Comparison of ENCODE assay signal across 9 cellular contexts in genomic region chr17:50947844-50948514, GRCh38.
DNase-seq lines count a peak whose midpoint lies in the region; ATAC-seq, FAIRE-seq and TF ChIP-seq lines count a peak whose summit lies in the region.
"Had no signal": no experiment of that assay in that cellular context is flagged by ENCODE, and none has a peak within 500 bp of the region (broad histone marks: within the 10 kb centered on the region; RNA-seq: fewer than 3 reads in every experiment).

No MANE protein-coding gene starts in this region.

- peak overlapping the region; percentile 23 for H3K4me3 Mint-ChIP-seq in Calu3 (ENCODE audit: low read depth, unreplicated experiment)
- no peak overlapping the region for H3K4me3 Mint-ChIP-seq in osteocyte (ENCODE audit: unreplicated experiment)

- H3K36me3 ChIP-seq in endothelial cell of umbilical vein (ENCODE audit: control insufficient read depth in 2 of 2, extremely low read depth in 1 of 2, insufficient read depth in 2 of 2, low read length in 2 of 2), result no peaks in the 10 kb centered on the region

- H2AFZ ChIP-seq in endothelial cell of umbilical vein (ENCODE audit: low read depth, low read length), result peak overlapping the region; percentile 26

- TF ChIP-seq CTCF in Calu3 (IDR thresholded peaks at IDR 0.05; ENCODE audit: unreplicated experiment), result no peak
- TF ChIP-seq CTCF in endothelial cell of umbilical vein (IDR thresholded peaks at IDR 0.05; ENCODE audit: extremely low read depth in 1 of 2, insufficient read depth in 1 of 2, low read depth in 1 of 2, low read length in 2 of 2), result no peak
- TF ChIP-seq CTCF in osteocyte (IDR thresholded peaks at IDR 0.05), result no peak

- BruUV-seq in Calu3 (replicated peaks; lab: Mats Ljungman, UMichigan), result no TSS peak
- BruUV-seq in endothelial cell of umbilical vein (replicated peaks; lab: Mats Ljungman, UMichigan), result no TSS peak

- ATAC-seq in HG02759 (IDR thresholded peaks at IDR 0.05; ENCODE audit: unreplicated experiment) (no peak), GM18873 (IDR thresholded peaks at IDR 0.05; ENCODE audit: low FRiP score, unreplicated experiment) (no peak)

- intact Hi-C loops in Calu3 (cut with micrococcal nuclease; ENCODE audit: unreplicated experiment) (no loop called here), endothelial cell of umbilical vein (cut with micrococcal nuclease) (no loop called here)

- CTCF ChIA-PET in Calu3 (lab: Charles Lee) (interaction anchor here (0.8 to 4.0 kb wide), 9 partner anchors 9 to 165 kb away, joined by 3 to 68 read pairs (median 3); partner anchors contain the start of gene TOB1), endothelial cell of umbilical vein (lab: Charles Lee) (interaction anchor here (0.9 to 12.5 kb wide), 12 partner anchors 9 to 186 kb away, joined by 3 to 343 read pairs (median 4); partner anchors contain the start of gene TOB1)

- no peak for FAIRE-seq in endothelial cell of umbilical vein (lab: Jason Lieb, UNC)

- H3K4me2 ChIP-seq in endothelial cell of umbilical vein (ENCODE audit: insufficient read depth, low read length), result no peak overlapping the region

- no peak overlapping the region for H3K27ac ChIP-seq in endothelial cell of umbilical vein (ENCODE audit: insufficient read depth, low read depth, low read length)
- H3K27ac ChIP-seq: SK-N-MC had no signal

- H3K4me1 Mint-ChIP-seq in Calu3 (ENCODE audit: low read depth, unreplicated experiment) (peaks cover 68% of the 10 kb centered on the region), osteocyte (ENCODE audit: unreplicated experiment) (peaks cover 58% of the 10 kb centered on the region)

- H3K27me3 Mint-ChIP-seq in Calu3 (ENCODE audit: unreplicated experiment), result no peaks in the 10 kb centered on the region
- H3K27me3 Mint-ChIP-seq in osteocyte (ENCODE audit: unreplicated experiment), result no peaks in the 10 kb centered on the region

- POLR2A ChIA-PET in endothelial cell of umbilical vein (lab: Charles Lee), result interaction anchor here (1.5 to 3.7 kb wide), 2 partner anchors 17 to 82 kb away, joined by 3 to 17 read pairs; partner anchors contain the start of gene TOB1

- peaks cover 4% of the 10 kb centered on the region for H3K4me1 ChIP-seq in endothelial cell of umbilical vein (ENCODE audit: control insufficient read depth, extremely low read depth, insufficient read depth, low read length)

- no peaks in the 10 kb centered on the region for H3K9me1 ChIP-seq in endothelial cell of umbilical vein (replicated peaks; ENCODE audit: control insufficient read depth, extremely low read depth, insufficient read depth, low read length)

- no peaks in the 10 kb centered on the region for H3K9me3 ChIP-seq in endothelial cell of umbilical vein (replicated peaks; ENCODE audit: control insufficient read depth, insufficient read depth, low read length)

- DNase-seq in Calu3 (peak; percentile 95), NCI-H345 (lab: John Stamatoyannopoulos, UW) (peak; percentile 85), endothelial cell of umbilical vein (ENCODE audit: low read depth, low spot score) (peak; percentile 24), osteocyte (ENCODE audit: extremely low spot score, unreplicated experiment) (no peak), RKO (ENCODE audit: low spot score) (no peak), OCI-M2 (lab: John Stamatoyannopoulos, UW; ENCODE audit: unreplicated experiment) (no peak)

- H3K79me2 ChIP-seq in endothelial cell of umbilical vein (ENCODE audit: control insufficient read depth, insufficient read depth, low read length), result no peaks in the 10 kb centered on the region

- dilution Hi-C loops in endothelial cell of umbilical vein (cut with MboI; ENCODE audit: extremely low pct_ligation_motif_present, low sequenced_read_pairs), result no loop called here

- no peak for TF ChIP-seq POLR2A in endothelial cell of umbilical vein (IDR thresholded peaks at IDR 0.05; ENCODE audit: low read depth, low read length)

- H3K27me3 ChIP-seq in endothelial cell of umbilical vein (ENCODE audit: control insufficient read depth in 2 of 2, insufficient read depth in 2 of 2, low read length in 2 of 2), result no peaks in the 10 kb centered on the region

- H4K20me1 ChIP-seq in endothelial cell of umbilical vein (replicated peaks; ENCODE audit: control insufficient read depth, extremely low read depth, insufficient read depth, low read length), result no peaks in the 10 kb centered on the region

- H3K4me3 ChIP-seq in endothelial cell of umbilical vein (replicated peaks in 1 of 3; ENCODE audit: insufficient read depth in 1 of 3, low read depth in 1 of 3, low read length in 3 of 3), result no peak overlapping the region
- H3K4me3 ChIP-seq: SK-N-MC had no signal

- H3K36me3 Mint-ChIP-seq in Calu3 (ENCODE audit: insufficient read depth, unreplicated experiment) (peaks cover 37% of the 10 kb centered on the region), osteocyte (ENCODE audit: unreplicated experiment) (no peaks in the 10 kb centered on the region)

- no peaks in the 10 kb centered on the region for H3K9me3 Mint-ChIP-seq in Calu3 (ENCODE audit: low read depth, unreplicated experiment)
- no peaks in the 10 kb centered on the region for H3K9me3 Mint-ChIP-seq in osteocyte (ENCODE audit: unreplicated experiment)

- H3K27ac Mint-ChIP-seq in Calu3 (ENCODE audit: unreplicated experiment) (peak overlapping the region; percentile 1), osteocyte (ENCODE audit: unreplicated experiment) (peak overlapping the region; percentile 82)

- no peak overlapping the region for H3K9ac ChIP-seq in endothelial cell of umbilical vein (replicated peaks; ENCODE audit: extremely low read depth, insufficient read depth, low read length)

TF ChIP-seq in endothelial cell of umbilical vein, 7 proteins besides CTCF, POLR2A, EP300 and RAD21:
- TF ChIP-seq MAX (IDR thresholded peaks at IDR 0.05; ENCODE audit: insufficient read depth, insufficient read length) (no peak), FOS (IDR thresholded peaks at IDR 0.05; ENCODE audit: borderline replicate concordance, insufficient read depth, low read length) (no peak), POLR2AphosphoS5 (IDR thresholded peaks at IDR 0.05; ENCODE audit: insufficient read depth, low read depth, low read length) (no peak), EZH2 (IDR thresholded peaks at IDR 0.05; ENCODE audit: borderline replicate concordance, low read depth, low read length, severe bottlenecking) (no peak), GATA2 (IDR thresholded peaks at IDR 0.05; ENCODE audit: insufficient read depth, insufficient read length, low read depth, low read length) (no peak)

Comparison
In these comparisons a context has a peak if more than half of its experiments do, and no peak if none do; other contexts are left out.
1. DNase-seq: peak in Calu3 (single experiment), NCI-H345 (single experiment) and endothelial cell of umbilical vein (single experiment); none in osteocyte (single experiment), RKO (single experiment) and OCI-M2 (single experiment).